Comparison of ENCODE assay signal across 8 cellular contexts in the genomic region with DNA sequence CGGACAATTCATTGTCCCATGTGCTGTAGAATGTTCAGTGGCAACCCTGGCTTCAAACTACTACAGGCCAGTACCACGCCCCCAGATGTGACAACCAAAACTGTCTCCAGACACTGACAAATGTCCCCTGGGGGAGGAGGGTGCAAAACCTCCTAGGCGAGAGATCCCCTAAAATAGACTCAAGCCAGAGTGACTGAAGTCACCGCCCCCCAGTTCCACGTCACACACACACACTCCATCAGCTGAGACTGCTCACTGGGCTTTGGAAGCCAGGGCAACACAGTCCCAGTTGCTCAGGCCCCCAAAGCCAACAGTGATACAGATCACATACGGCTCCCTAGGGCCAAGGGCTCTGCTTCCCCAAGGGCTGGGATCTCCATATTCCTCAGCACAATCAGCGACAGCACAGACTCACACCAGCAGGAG. TPM values are rescaled to one million over a fixed set of nuclear protein-coding genes. Genes with fewer than 3 reads are reported as not detected.
A peak's percentile ranks its signal among the peaks of the same experiment; 100 is the strongest.
DNase-seq lines count a peak whose midpoint lies in the region; ATAC-seq and TF ChIP-seq lines count a peak whose summit lies in the region.

No MANE protein-coding gene starts in this region.

- no peaks in the 10 kb centered on the region for H3K9me3 Mint-ChIP-seq in activated naive CD4-positive, alpha-beta T cell treated with anti-CD3 and anti-CD28 coated beads, Interleukin-2, amount 50 U/mL, for 24 hours
- H3K9me3 Mint-ChIP-seq in stimulated activated naive CD8-positive, alpha-beta T cell treated with anti-CD3 and anti-CD28 coated beads, Interleukin-15, amount 100 ng/mL, for 72 hours: no peaks in the 10 kb centered on the region

- peak overlapping the region; percentile 88 for H3K4me3 Mint-ChIP-seq in activated naive CD4-positive, alpha-beta T cell treated with anti-CD3 and anti-CD28 coated beads, Interleukin-2, amount 50 U/mL, for 24 hours
- H3K4me3 Mint-ChIP-seq in stimulated activated naive CD8-positive, alpha-beta T cell treated with anti-CD3 and anti-CD28 coated beads, Interleukin-15, amount 100 ng/mL, for 72 hours: peak overlapping the region; percentile 8 to 92

- H3K9me3 ChIP-seq in left ventricle myocardium inferior (replicated peaks) (no peaks in the 10 kb centered on the region), upper lobe of right lung (no peaks in the 10 kb centered on the region)

- H3K27me3 Mint-ChIP-seq in activated naive CD4-positive, alpha-beta T cell treated with anti-CD3 and anti-CD28 coated beads, Interleukin-2, amount 50 U/mL, for 24 hours: no peaks in the 10 kb centered on the region
- H3K27me3 Mint-ChIP-seq in stimulated activated naive CD8-positive, alpha-beta T cell treated with anti-CD3 and anti-CD28 coated beads, Interleukin-15, amount 100 ng/mL, for 72 hours: no peaks in the 10 kb centered on the region

- peaks cover 4% of the 10 kb centered on the region for H3K36me3 Mint-ChIP-seq in activated naive CD4-positive, alpha-beta T cell treated with anti-CD3 and anti-CD28 coated beads, Interleukin-2, amount 50 U/mL, for 24 hours

- H3K4me1 Mint-ChIP-seq in activated naive CD4-positive, alpha-beta T cell treated with anti-CD3 and anti-CD28 coated beads, Interleukin-2, amount 50 U/mL, for 24 hours: peaks cover 37% of the 10 kb centered on the region
- H3K4me1 Mint-ChIP-seq in stimulated activated naive CD8-positive, alpha-beta T cell treated with anti-CD3 and anti-CD28 coated beads, Interleukin-15, amount 100 ng/mL, for 72 hours: peaks cover 49% of the 10 kb centered on the region

- TF ChIP-seq CTCF in left ventricle myocardium inferior (IDR thresholded peaks at IDR 0.05; ENCODE audit: borderline replicate concordance): no peak
- TF ChIP-seq CTCF in upper lobe of right lung (IDR thresholded peaks at IDR 0.05): no peak

- ATAC-seq in HG02973 (IDR thresholded peaks at IDR 0.05; ENCODE audit: unreplicated experiment): peak; percentile 63
- peak; percentile 26 for ATAC-seq in stimulated activated naive CD8-positive, alpha-beta T cell treated with anti-CD3 and anti-CD28 coated beads, Interleukin-15, amount 100 ng/mL, for 72 hours
- no peak for ATAC-seq in upper lobe of right lung

- no peaks in the 10 kb centered on the region for H3K27me3 ChIP-seq in left ventricle myocardium inferior (ENCODE audit: low read depth)
- H3K27me3 ChIP-seq in upper lobe of right lung: no peaks in the 10 kb centered on the region

- peaks cover 29% of the 10 kb centered on the region for H3K4me1 ChIP-seq in left ventricle myocardium inferior
- H3K4me1 ChIP-seq in upper lobe of right lung: no peaks in the 10 kb centered on the region

- peaks cover 4% of the 10 kb centered on the region for H3K36me3 ChIP-seq in left ventricle myocardium inferior
- no peaks in the 10 kb centered on the region for H3K36me3 ChIP-seq in upper lobe of right lung

- peak; percentile 61 for DNase-seq in cardiac septum (ENCODE audit: low spot score)
- no peak for DNase-seq in left ventricle myocardium inferior
- DNase-seq in stimulated activated naive CD8-positive, alpha-beta T cell treated with anti-CD3 and anti-CD28 coated beads, Interleukin-15, amount 100 ng/mL, for 72 hours: no peak
- no peak for DNase-seq in NCI-H1436 treated with DMSO at 0.1 percent for 48 hours (lab: John Stamatoyannopoulos, UW)
- DNase-seq in DMS153 treated with DMSO at 0.1 percent for 48 hours (lab: John Stamatoyannopoulos, UW; ENCODE audit: unreplicated experiment): no peak
- no peak for DNase-seq in upper lobe of right lung

- peak overlapping the region; percentile 96 for H3K27ac Mint-ChIP-seq in activated naive CD4-positive, alpha-beta T cell treated with anti-CD3 and anti-CD28 coated beads, Interleukin-2, amount 50 U/mL, for 24 hours
- H3K27ac Mint-ChIP-seq in stimulated activated naive CD8-positive, alpha-beta T cell treated with anti-CD3 and anti-CD28 coated beads, Interleukin-15, amount 100 ng/mL, for 72 hours: no peak overlapping the region

- H3K27ac ChIP-seq in left ventricle myocardium inferior (replicated peaks) (no peak overlapping the region), upper lobe of right lung (no peak overlapping the region)

- H3K4me3 ChIP-seq in left ventricle myocardium inferior (no peak overlapping the region), upper lobe of right lung (no peak overlapping the region)

- intact Hi-C loops in cardiac septum (cut with DNase I) (no loop called here), left ventricle myocardium inferior (cut with micrococcal nuclease) (no loop called here), upper lobe of right lung (cut with DNase I) (no loop called here)

RNA-seq across cellular contexts. Expression of gene HDAC4, which starts 19.1 kb away (rescaled TPM):
- total RNA-seq in cardiac septum (34.4 TPM), left ventricle myocardium inferior (23.9 TPM), upper lobe of right lung (44.1 TPM)
